In genomic region chr3:196060834-196061233, GRCh38 we compare ENCODE assay signal across 27 cellular contexts.
"Had no signal": no experiment of that assay in that cellular context is flagged by ENCODE, and none has a peak within 500 bp of the region (broad histone marks: within the 10 kb centered on the region; RNA-seq: fewer than 3 reads in every experiment).

No MANE protein-coding gene starts in this region.

- H3K4me3 Mint-ChIP-seq: activated CD4-positive, alpha-beta memory T cell treated with anti-CD3 and anti-CD28 coated beads for 36 hours; central memory CD8-positive, alpha-beta T cell; dendritic cell treated with granulocyte-macrophage colony-stimulating factor and Interleukin-4, amounts not matched to agents 40 ng/mL and 50 ng/mL, for 4 days; endodermal cell; naive thymus-derived CD8-positive, alpha-beta T cell; neural crest cell; stimulated activated naive B cell treated with anti-CD40 and anti-IgM and Interleukin-4, amounts not matched to agents 10 μg/mL and 1 μg/mL and 100 μg/mL, for 72 hours had no signal

- H3K9me3 Mint-ChIP-seq: activated CD4-positive, alpha-beta memory T cell treated with anti-CD3 and anti-CD28 coated beads for 36 hours; central memory CD8-positive, alpha-beta T cell; dendritic cell treated with granulocyte-macrophage colony-stimulating factor and Interleukin-4, amounts not matched to agents 40 ng/mL and 50 ng/mL, for 4 days; endodermal cell; naive thymus-derived CD8-positive, alpha-beta T cell; neural crest cell; stimulated activated naive B cell treated with anti-CD40 and anti-IgM and Interleukin-4, amounts not matched to agents 10 μg/mL and 1 μg/mL and 100 μg/mL, for 72 hours had no signal

- H3K27ac Mint-ChIP-seq: activated CD4-positive, alpha-beta memory T cell treated with anti-CD3 and anti-CD28 coated beads for 36 hours; dendritic cell treated with granulocyte-macrophage colony-stimulating factor and Interleukin-4, amounts not matched to agents 40 ng/mL and 50 ng/mL, for 4 days; endodermal cell; stimulated activated naive B cell treated with anti-CD40 and anti-IgM and Interleukin-4, amounts not matched to agents 10 μg/mL and 1 μg/mL and 100 μg/mL, for 72 hours had no signal

- H3K27me3 Mint-ChIP-seq: activated CD4-positive, alpha-beta memory T cell treated with anti-CD3 and anti-CD28 coated beads for 36 hours; central memory CD8-positive, alpha-beta T cell; dendritic cell treated with granulocyte-macrophage colony-stimulating factor and Interleukin-4, amounts not matched to agents 40 ng/mL and 50 ng/mL, for 4 days; naive thymus-derived CD8-positive, alpha-beta T cell; stimulated activated naive B cell treated with anti-CD40 and anti-IgM and Interleukin-4, amounts not matched to agents 10 μg/mL and 1 μg/mL and 100 μg/mL, for 72 hours had no signal

- DNase-seq: activated CD4-positive, alpha-beta memory T cell treated with anti-CD3 and anti-CD28 coated beads for 36 hours; activated CD4-positive, alpha-beta T cell treated with anti-CD3 and anti-CD28 coated beads for 48 hours; activated effector memory CD4-positive, alpha-beta T cell treated with Interleukin-2 at 50 U/mL for 16 hours; activated naive CD4-positive, alpha-beta T cell treated with Interleukin-2 at 50 U/mL for 16 hours; anterior cingulate cortex; endodermal cell; foreskin melanocyte; left lung; lower lobe of right lung; mesenchymal stem cell; naive thymus-derived CD8-positive, alpha-beta T cell; nucleus accumbens; pancreas; retina; stimulated activated CD4-positive, alpha-beta T cell treated with anti-CD3 and anti-CD28 coated beads, Interleukin-12 subunit alpha, Interleukin-12 subunit beta, amount 100 ng/mL, for 4 hours; stimulated activated CD4-positive, alpha-beta T cell treated with anti-CD3 and anti-CD28 coated beads, Interleukin-4, amount 100 ng/mL, for 24 hours; stimulated activated naive B cell treated with anti-CD40 and anti-IgM and Interleukin-4, amounts not matched to agents 10 μg/mL and 1 μg/mL and 100 μg/mL, for 72 hours; stomach; T-helper 1 cell; tibial artery had no signal

- ATAC-seq: left lung; lower lobe of right lung; naive thymus-derived CD8-positive, alpha-beta T cell; pancreas; sciatic nerve; stimulated activated naive B cell treated with anti-CD40 and anti-IgM and Interleukin-4, amounts not matched to agents 10 μg/mL and 1 μg/mL and 100 μg/mL, for 72 hours; upper lobe of right lung had no signal

- FAIRE-seq: bronchial epithelial cell, islet of Langerhans, pancreas had no signal

- H3K4me1 Mint-ChIP-seq: central memory CD8-positive, alpha-beta T cell; endodermal cell; neural crest cell; stimulated activated naive B cell treated with anti-CD40 and anti-IgM and Interleukin-4, amounts not matched to agents 10 μg/mL and 1 μg/mL and 100 μg/mL, for 72 hours had no signal
